In the genomic region with DNA sequence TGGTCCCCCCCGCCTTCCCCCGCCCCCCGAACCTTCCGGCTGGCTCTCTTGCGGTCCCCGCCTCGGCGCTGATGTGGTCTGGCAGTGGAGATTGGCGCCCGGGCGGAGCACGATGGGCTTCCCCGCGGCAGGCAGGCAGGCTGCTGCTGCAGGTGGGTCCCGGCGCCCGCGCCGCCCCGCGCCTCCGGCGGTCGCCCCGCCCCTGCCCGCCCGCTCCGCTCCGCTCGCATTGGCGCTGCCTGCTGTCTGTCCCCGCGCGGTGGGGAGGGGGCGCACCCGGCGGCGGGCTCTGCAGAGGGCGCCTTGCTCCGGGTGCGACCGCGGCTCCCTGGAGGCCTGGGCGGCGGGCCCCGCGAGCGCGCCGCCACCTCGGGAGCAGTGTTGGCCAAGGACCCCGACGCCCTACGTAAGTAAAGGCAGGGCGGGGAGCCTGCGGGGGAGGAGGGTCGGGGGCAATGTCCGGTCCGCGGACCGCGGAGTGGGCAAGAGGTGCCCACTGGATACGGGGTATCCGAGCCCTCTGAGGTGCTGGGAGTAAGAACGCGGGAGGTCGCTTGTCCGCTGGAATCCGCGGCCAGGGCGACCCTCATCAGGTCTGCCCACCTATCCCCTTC, we compare ENCODE assay signal across 8 cellular contexts. TPM values are rescaled to one million over a fixed set of nuclear protein-coding genes. Genes with fewer than 3 reads are reported as not detected.
DNase-seq lines count a peak whose midpoint lies in the region; ATAC-seq and TF ChIP-seq lines count a peak whose summit lies in the region.

A gene with protein sequence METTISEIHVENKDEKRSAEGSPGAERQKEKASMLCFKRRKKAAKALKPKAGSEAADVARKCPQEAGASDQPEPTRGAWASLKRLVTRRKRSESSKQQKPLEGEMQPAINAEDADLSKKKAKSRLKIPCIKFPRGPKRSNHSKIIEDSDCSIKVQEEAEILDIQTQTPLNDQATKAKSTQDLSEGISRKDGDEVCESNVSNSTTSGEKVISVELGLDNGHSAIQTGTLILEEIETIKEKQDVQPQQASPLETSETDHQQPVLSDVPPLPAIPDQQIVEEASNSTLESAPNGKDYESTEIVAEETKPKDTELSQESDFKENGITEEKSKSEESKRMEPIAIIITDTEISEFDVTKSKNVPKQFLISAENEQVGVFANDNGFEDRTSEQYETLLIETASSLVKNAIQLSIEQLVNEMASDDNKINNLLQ (plus strand): TSS at position 292 of the 614 bp plus-strand sequence. CDS start 2,896 bp downstream, outside the sequence.

- CTCF ChIA-PET in Panc1 (lab: Charles Lee), result interaction anchor here (0.6 kb wide), 1 partner anchor 895 kb away, joined by 3 read pairs; no protein-coding TSS in a partner anchor

- H3K27me3 ChIP-seq in Panc1 (ENCODE audit: control insufficient read depth, insufficient read depth, low read length) (no peaks in the 10 kb centered on the region), ovary (no peaks in the 10 kb centered on the region), thyroid gland (no peaks in the 10 kb centered on the region)

- H3K36me3 ChIP-seq in Panc1 (ENCODE audit: control insufficient read depth, insufficient read depth, low read length) (no peaks in the 10 kb centered on the region), ovary (no peaks in the 10 kb centered on the region), thyroid gland (no peaks in the 10 kb centered on the region)

- DNase-seq in AG09309 (ENCODE audit: low read depth), result no peak
- DNase-seq in Panc1 (ENCODE audit: low read depth, low spot score), result no peak
- peak; percentile 51 for DNase-seq in activated gamma-delta T cell treated with Interleukin-2 at 50 U/mL for 16 hours
- peak; percentile 78 for DNase-seq in glutamatergic neuron
- peak; percentile 48 to 74 (median 73) for DNase-seq in ovary
- DNase-seq in thyroid gland, result peak; percentile 70 to 78

- H3K27me3 Mint-ChIP-seq in glutamatergic neuron (ENCODE audit: unreplicated experiment), result peaks cover 6% of the 10 kb centered on the region

- BruUV-seq in Panc1 (replicated peaks; lab: Mats Ljungman, UMichigan), result no TSS peak

- TF ChIP-seq POLR2A in ovary (IDR thresholded peaks at IDR 0.05) (no peak), thyroid gland (IDR thresholded peaks at IDR 0.05) (peak in 1 of 2 donors; percentile 62)

- TF ChIP-seq CTCF in AG09309 (IDR thresholded peaks at IDR 0.05; ENCODE audit: control insufficient read depth, insufficient read depth, low read depth, low read length, missing control alignments) (no peak), Panc1 (IDR thresholded peaks at IDR 0.05) (peak; percentile 7; the same call in 1 of the 2 replicates), glutamatergic neuron (IDR thresholded peaks at IDR 0.05; ENCODE audit: partially characterized antibody, unreplicated experiment) (no peak), ovary (IDR thresholded peaks at IDR 0.05) (peak in 1 of 3 donors; percentile 16), thyroid gland (IDR thresholded peaks at IDR 0.05) (peak in 1 of 6 experiments; percentile 15)

- H3K9me3 ChIP-seq in Panc1 (ENCODE audit: control insufficient read depth, insufficient read depth, low read depth, low read length) (no peaks in the 10 kb centered on the region), ovary (no peaks in the 10 kb centered on the region), thyroid gland (no peaks in the 10 kb centered on the region)

- H3K36me3 Mint-ChIP-seq in glutamatergic neuron (ENCODE audit: unreplicated experiment), result no peaks in the 10 kb centered on the region

- H3K4me1 ChIP-seq in Panc1 (ENCODE audit: control insufficient read depth, insufficient read depth, low read length) (peaks cover 2% of the 10 kb centered on the region; the same call in 1 of the 2 replicates), ovary (ENCODE audit: insufficient read depth) (peaks cover 2% of the 10 kb centered on the region), thyroid gland (peaks cover 0 to 12% of the 10 kb centered on the region in 2 donors)

- H3K4me3 ChIP-seq in AG09309 (ENCODE audit: control insufficient read depth, low read depth, low read length), result peak within 1 kb of the TSS; percentile 70
- H3K4me3 ChIP-seq in Panc1 (ENCODE audit: low read depth in 2 of 2, low read length in 2 of 2), result peak within 1 kb of the TSS; percentile 49 to 55
- H3K4me3 ChIP-seq in ovary, result peak within 1 kb of the TSS; percentile 73
- peak within 1 kb of the TSS; percentile 66 to 76 (median 69) for H3K4me3 ChIP-seq in thyroid gland (replicated peaks in 1 of 3)

- POLR2A ChIA-PET in Panc1 (lab: Charles Lee), result no interaction called here

- H3K27ac ChIP-seq in Panc1 (ENCODE audit: low read length), result 0 out of 2 replicates have a peak within 1 kb of the TSS, but pooled peaks have one; percentile 51
- H3K27ac ChIP-seq in ovary, result peak within 1 kb of the TSS in 1 of 2 donors; percentile 33
- peak within 1 kb of the TSS in 2 of 3 donors; percentile 57 to 68 for H3K27ac ChIP-seq in thyroid gland

- in situ Hi-C loops in Panc1 (cut with HindIII; ENCODE audit: low pct_unique_long_range_greater_than_20kb, low sequenced_read_pairs), result no loop called here

- no peak for TF ChIP-seq EP300 in ovary (IDR thresholded peaks at IDR 0.05)

- WGBS in ovary, 3 donors, result 1% methylated on average over 30 to 71 of the region's 71 CpGs
- 1% methylated on average over 18 of the region's 71 CpGs for WGBS in thyroid gland, 2 donors

- peak; percentile 68 for ATAC-seq in GM19025 (IDR thresholded peaks at IDR 0.05; ENCODE audit: low read depth, unreplicated experiment)
- ATAC-seq in HG03460 (IDR thresholded peaks at IDR 0.05; ENCODE audit: unreplicated experiment), result peak; percentile 51
- peak; percentile 92 for ATAC-seq in Panc1

- peaks cover 2% of the 10 kb centered on the region for H3K9me3 Mint-ChIP-seq in glutamatergic neuron (ENCODE audit: unreplicated experiment)

- peak within 1 kb of the TSS; percentile 92 for H3K4me3 Mint-ChIP-seq in glutamatergic neuron (ENCODE audit: unreplicated experiment)

- intact Hi-C loops in Panc1 (cut with micrococcal nuclease; ENCODE audit: unreplicated experiment) (no loop called here), ovary (cut with DNase I) (no loop called here), thyroid gland (cut with DNase I) (no loop called here)

- H3K27ac Mint-ChIP-seq in glutamatergic neuron (ENCODE audit: unreplicated experiment), result no peak within 1 kb of the TSS

- no peaks in the 10 kb centered on the region for H3K4me1 Mint-ChIP-seq in glutamatergic neuron (ENCODE audit: low read depth, unreplicated experiment)

RNA-seq across cellular contexts. Expression of the gene that starts here (rescaled TPM):
- total RNA-seq in Panc1 (2021; ENCODE audit: unreplicated experiment) (0.64 TPM), glutamatergic neuron (ENCODE audit: unreplicated experiment) (0.15 TPM), ovary (1 to 10 TPM in 1 of 7 donors, under 1 TPM in 6; 0.12 to 1.7 (median 0.56) TPM), thyroid gland (1 to 10 TPM in 3 of 4 donors, under 1 TPM in 1; 0.92 to 1.3 (median 1.0) TPM)
- 0.12 TPM for polyA plus RNA-seq in Panc1 (2012; ENCODE audit: insufficient read length)
- polyA plus RNA-seq in ovary, result under 1 TPM; 0.16 to 0.83 TPM

Comparison
In these comparisons a context has a peak if more than half of its experiments do, and no peak if none do; other contexts are left out.
1. Peak in ATAC-seq, H3K4me3 ChIP-seq and H3K27ac ChIP-seq in Panc1; RNA of the gene not detected or under 1 TPM.
2. Peak in DNase-seq in glutamatergic neuron; RNA of the gene not detected or under 1 TPM.
3. DNase-seq: peak in activated gamma-delta T cell treated with Interleukin-2 at 50 U/mL for 16 hours (single experiment), ovary (5 of 5) and thyroid gland (2 of 2); none in AG09309 (single experiment) and Panc1 (single experiment).
4. Peak in every context shown above with its lines, with median percentiles within 50 percentile points of each other: H3K4me3 ChIP-seq and ATAC-seq.